In the genomic region with DNA sequence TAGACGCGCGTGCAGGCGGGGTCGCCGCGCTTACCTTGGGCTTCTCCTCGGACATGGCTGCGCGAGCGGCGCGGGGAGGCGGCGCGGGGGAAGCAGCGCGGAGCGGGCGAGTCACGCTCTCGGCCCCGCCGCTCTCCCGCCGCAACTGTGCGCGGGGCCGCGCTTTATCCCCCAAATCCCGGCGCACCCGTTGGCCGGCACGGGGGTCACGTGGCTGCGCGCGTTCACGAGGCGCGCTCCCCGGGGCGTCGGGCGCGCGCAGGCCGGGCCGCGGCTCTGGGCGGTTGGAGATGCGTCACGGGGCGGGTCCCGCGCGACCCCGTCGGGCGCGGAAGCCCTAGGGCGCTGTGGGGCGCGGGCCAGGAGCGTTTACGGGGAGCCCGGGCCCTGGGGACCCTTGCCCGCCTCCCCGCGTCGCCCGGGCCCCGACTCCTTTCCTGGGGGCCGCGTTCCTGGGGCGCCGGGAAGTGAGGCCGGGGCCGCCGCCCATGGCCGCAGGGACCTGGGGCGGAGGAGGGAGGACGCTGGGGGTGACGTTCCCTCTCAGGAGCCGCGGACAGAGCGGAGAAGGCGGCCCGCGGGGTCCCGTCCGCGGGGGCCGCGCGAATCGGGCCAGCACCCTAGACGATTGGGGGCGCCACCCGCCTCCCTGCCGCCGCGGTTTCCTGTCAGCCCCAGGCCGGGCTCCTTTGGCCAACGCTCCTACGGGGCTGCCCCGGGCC, we compare ENCODE assay signal across 8 cellular contexts. TPM values are rescaled to one million over a fixed set of nuclear protein-coding genes. Genes with fewer than 3 reads are reported as not detected.
A peak's percentile ranks its signal among the peaks of the same experiment; 100 is the strongest.
DNase-seq lines count a peak whose midpoint lies in the region; ATAC-seq and TF ChIP-seq lines count a peak whose summit lies in the region.

A gene (minus strand): TSS at position 149 of the 722 bp plus-strand sequence. CDS start 94 bp downstream, at position 55.

- H3K27ac Mint-ChIP-seq in effector memory CD8-positive, alpha-beta T cell = peak within 1 kb of the TSS in 1 of 2 donors; percentile 17
- peak within 1 kb of the TSS; percentile 41 for H3K27ac Mint-ChIP-seq in memory B cell

- CTCF ChIA-PET in activated CD8-positive, alpha-beta memory T cell treated with anti-CD3 and anti-CD28 coated beads for 36 hours (lab: Charles Lee) = no interaction called here

- DNase-seq in AG09309 (ENCODE audit: low read depth) = no peak
- peak; percentile 77 for DNase-seq in NCI-H748 (lab: John Stamatoyannopoulos, UW; ENCODE audit: unreplicated experiment)
- DNase-seq in effector memory CD8-positive, alpha-beta T cell = peak; percentile 80 to 91 (median 89)
- DNase-seq in memory B cell (ENCODE audit: low spot score in 2 of 2) = peak; percentile 95
- DNase-seq in stimulated activated CD4-positive, alpha-beta T cell treated with anti-CD3 and anti-CD28 coated beads, TNF-alpha, amount 100 ng/mL, for 48 hours (ENCODE audit: low read depth in 3 of 3) = peak; percentile 65 to 73 (median 71)

- peak within 1 kb of the TSS; percentile 71 for H3K4me3 ChIP-seq in AG09309 (ENCODE audit: control insufficient read depth, low read depth, low read length)

- ATAC-seq in GM18858 (IDR thresholded peaks at IDR 0.05; ENCODE audit: unreplicated experiment) (peak; percentile 40), HG03097 (IDR thresholded peaks at IDR 0.05; ENCODE audit: low FRiP score, unreplicated experiment) (peak; percentile 52), memory B cell (ENCODE audit: low read depth) (peak; percentile 75)
- peak; percentile 75 for ATAC-seq in effector memory CD8-positive, alpha-beta T cell (replicated peaks)

- peaks cover 9% of the 10 kb centered on the region for H3K36me3 Mint-ChIP-seq in effector memory CD8-positive, alpha-beta T cell (ENCODE audit: insufficient read depth)
- H3K36me3 Mint-ChIP-seq in memory B cell = no peaks in the 10 kb centered on the region

- TF ChIP-seq CTCF in AG09309 (IDR thresholded peaks at IDR 0.05; ENCODE audit: control insufficient read depth, insufficient read depth, low read depth, low read length, missing control alignments) = no peak

- peaks cover 10 to 12% of the 10 kb centered on the region in 2 donors for H3K4me1 Mint-ChIP-seq in effector memory CD8-positive, alpha-beta T cell (ENCODE audit: low read depth in 2 of 2)
- H3K4me1 Mint-ChIP-seq in memory B cell = peaks cover 6% of the 10 kb centered on the region

- POLR2A ChIA-PET in activated CD8-positive, alpha-beta memory T cell treated with anti-CD3 and anti-CD28 coated beads for 36 hours (lab: Charles Lee) = interaction anchor here (2.4 kb wide), 1 partner anchor 56 kb away, joined by 11 read pairs; a partner anchor contains a TSS

- no peaks in the 10 kb centered on the region for H3K27me3 Mint-ChIP-seq in effector memory CD8-positive, alpha-beta T cell
- H3K27me3 Mint-ChIP-seq in memory B cell = no peaks in the 10 kb centered on the region

- peaks cover 0 to 8% of the 10 kb centered on the region in 2 donors for H3K9me3 Mint-ChIP-seq in effector memory CD8-positive, alpha-beta T cell
- peaks cover 7% of the 10 kb centered on the region for H3K9me3 Mint-ChIP-seq in memory B cell

- peak within 1 kb of the TSS; percentile 77 to 84 for H3K4me3 Mint-ChIP-seq in effector memory CD8-positive, alpha-beta T cell
- H3K4me3 Mint-ChIP-seq in memory B cell = peak within 1 kb of the TSS; percentile 68

RNA-seq across cellular contexts. Expression of the gene that starts here (rescaled TPM):
- 10 to 100 TPM; 81.6 to 83.1 TPM for total RNA-seq in activated CD8-positive, alpha-beta memory T cell treated with anti-CD3 and anti-CD28 coated beads for 36 hours
